23 cellular contexts compared by ENCODE assay signal in genomic region chr6:14786455-14786854, GRCh38.
"Had no signal": no experiment of that assay in that cellular context is flagged by ENCODE, and none has a peak within 500 bp of the region (broad histone marks: within the 10 kb centered on the region; RNA-seq: fewer than 3 reads in every experiment).

No MANE protein-coding gene starts in this region.

- H3K4me1 Mint-ChIP-seq: central memory CD8-positive, alpha-beta T cell had no signal

- H3K27me3 ChIP-seq: esophagus muscularis mucosa, foreskin keratinocyte, ovary, right lobe of liver, tibial nerve had no signal

- H3K27me3 Mint-ChIP-seq: activated T-helper 17 cell treated with anti-CD3 and anti-CD28 coated beads, Interleukin-2, amount 50 U/mL, for 72 hours; central memory CD8-positive, alpha-beta T cell; dendritic cell treated with granulocyte-macrophage colony-stimulating factor and Interleukin-4, amounts not matched to agents 40 ng/mL and 50 ng/mL, for 4 days had no signal

- H3K27ac ChIP-seq: esophagus muscularis mucosa, foreskin keratinocyte, ovary, right lobe of liver, tibial nerve had no signal

- H3K36me3 ChIP-seq: esophagus muscularis mucosa, ovary, right lobe of liver, tibial nerve had no signal

- H3K9me3 ChIP-seq: esophagus muscularis mucosa, ovary, right lobe of liver, tibial nerve had no signal

- H3K4me3 ChIP-seq: esophagus muscularis mucosa, ovary, right lobe of liver, tibial nerve had no signal

- H3K9me3 Mint-ChIP-seq: activated T-helper 17 cell treated with anti-CD3 and anti-CD28 coated beads, Interleukin-2, amount 50 U/mL, for 72 hours; central memory CD8-positive, alpha-beta T cell; dendritic cell treated with granulocyte-macrophage colony-stimulating factor and Interleukin-4, amounts not matched to agents 40 ng/mL and 50 ng/mL, for 4 days had no signal

- ATAC-seq: foreskin keratinocyte, left colon, right lobe of liver had no signal

- H3K27ac Mint-ChIP-seq: activated naive CD4-positive, alpha-beta T cell treated with anti-CD3 and anti-CD28 coated beads, Interleukin-2, amount 50 U/mL, for 72 hours; dendritic cell treated with granulocyte-macrophage colony-stimulating factor and Interleukin-4, amounts not matched to agents 40 ng/mL and 50 ng/mL, for 4 days; endodermal cell; nephron; progenitor cell of endocrine pancreas; T-helper 2 cell treated with Interferon-gamma antibody and Interleukin-4, amounts not matched to agents 5 μg/mL and 100 μg/mL, for 36 hours had no signal

- H3K4me3 Mint-ChIP-seq: activated T-helper 17 cell treated with anti-CD3 and anti-CD28 coated beads, Interleukin-2, amount 50 U/mL, for 72 hours; central memory CD8-positive, alpha-beta T cell; dendritic cell treated with granulocyte-macrophage colony-stimulating factor and Interleukin-4, amounts not matched to agents 40 ng/mL and 50 ng/mL, for 4 days; endodermal cell; nephron; T-helper 2 cell treated with Interferon-gamma antibody and Interleukin-4, amounts not matched to agents 5 μg/mL and 100 μg/mL, for 36 hours had no signal

- H3K4me1 ChIP-seq: right lobe of liver, tibial nerve had no signal

- DNase-seq: activated CD4-positive, alpha-beta T cell treated with anti-CD3 and anti-CD28 coated beads for 48 hours; activated CD4-positive, alpha-beta T cell treated with anti-CD3 and anti-CD28 coated beads, Interleukin-2, amount 50 U/mL, for 48 hours; activated CD4-positive, CD25-positive, alpha-beta regulatory T cell; activated CD8-positive, alpha-beta memory T cell treated with anti-CD3 and anti-CD28 coated beads, Interleukin-2, amount 50 U/mL, for 4 hours; activated T-cell treated with anti-CD3 and anti-CD28 coated beads, Interleukin-2, amount 50 U/mL, for 1 hour; endodermal cell; foreskin keratinocyte; kidney; left colon; mammary epithelial cell; ovary; right lobe of liver; stimulated activated CD4-positive, alpha-beta T cell treated with anti-CD3 and anti-CD28 coated beads, Interleukin-2, amount 100 ng/mL, for 48 hours; stimulated activated naive CD4-positive, alpha-beta T cell treated with Interleukin-2 at 50 U/mL for 16 hours had no signal
